Comparison of ENCODE assay signal across 1 cellular context in the genomic region with DNA sequence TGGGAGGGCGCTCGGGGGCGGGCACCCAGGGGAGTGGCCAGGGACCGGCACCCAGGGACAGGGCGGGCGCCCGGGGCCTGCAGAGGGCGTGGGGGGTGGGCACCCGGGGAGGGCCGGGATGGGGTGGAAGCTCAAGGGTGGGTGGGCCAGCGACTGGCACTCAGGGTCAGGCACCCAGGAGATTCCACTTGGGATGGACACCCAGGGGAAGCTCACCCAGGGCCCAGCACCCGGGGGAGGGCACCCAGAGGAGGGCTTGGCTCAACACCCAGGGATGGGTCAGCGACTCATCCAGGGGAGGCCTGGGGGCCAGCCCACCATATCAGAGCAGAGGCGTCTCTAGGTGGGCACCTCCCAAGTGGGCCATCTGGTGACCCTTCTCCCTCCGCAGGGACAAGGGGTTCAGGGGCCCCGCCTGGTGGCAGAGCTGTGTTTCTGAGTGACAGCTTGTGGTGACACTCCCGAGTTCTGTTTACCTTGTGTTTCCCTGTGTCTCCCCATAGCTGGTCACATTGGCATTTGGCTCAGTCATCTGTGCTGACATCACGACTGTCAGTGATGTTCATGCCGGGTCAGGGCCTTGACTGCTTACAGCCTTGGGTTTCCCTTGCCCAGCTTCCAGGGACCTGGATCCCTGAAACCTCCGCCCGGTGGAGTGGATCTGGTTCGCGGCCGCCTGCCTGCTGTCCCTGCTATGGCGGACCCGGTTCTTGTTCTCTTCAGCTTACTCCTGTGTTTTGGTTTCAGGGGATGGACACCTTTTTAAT.
TF ChIP-seq lines count a peak whose summit lies in the region.

No MANE protein-coding gene starts in this region.

TF ChIP-seq in HepG2, 621 proteins besides CTCF, POLR2A, EP300 and RAD21 (continued from another document and continues in another):
- TF ChIP-seq ETV5 (CRISPR knock-in tag; IDR thresholded peaks at IDR 0.05; ENCODE audit: borderline replicate concordance): 0 out of 2 replicates have a peak, but pooled peaks have one; percentile 8
- no peak for TF ChIP-seq SAFB2 (CRISPR knock-in tag; IDR thresholded peaks at IDR 0.05; ENCODE audit: borderline replicate concordance, low read depth)
- no peak for TF ChIP-seq ELF3 (CRISPR knock-in tag; IDR thresholded peaks at IDR 0.05)
- TF ChIP-seq AGO2 (optimal IDR thresholded peaks at IDR 0.05; ENCODE audit: low read depth, low read length): no peak
- 0 out of 2 replicates have a peak, but pooled peaks have one; percentile 16 for TF ChIP-seq MEF2D (CRISPR knock-in tag; IDR thresholded peaks at IDR 0.05)
- TF ChIP-seq ZNF761 (CRISPR knock-in tag; conservative IDR thresholded peaks at IDR 0.05): 0 out of 2 replicates have a peak, but pooled peaks have one; percentile 3
- no peak for TF ChIP-seq HOXA9 (CRISPR knock-in tag; IDR thresholded peaks at IDR 0.05; ENCODE audit: borderline replicate concordance)
- 0 out of 2 replicates have a peak, but pooled peaks have one; percentile 44 for TF ChIP-seq ZNF589 (CRISPR knock-in tag; conservative IDR thresholded peaks at IDR 0.05)
- no peak for TF ChIP-seq ZNF614 (CRISPR knock-in tag; IDR thresholded peaks at IDR 0.05; ENCODE audit: borderline replicate concordance)
- no peak for TF ChIP-seq ZFP1 (CRISPR knock-in tag; IDR thresholded peaks at IDR 0.05)
- TF ChIP-seq, protein P1, sequence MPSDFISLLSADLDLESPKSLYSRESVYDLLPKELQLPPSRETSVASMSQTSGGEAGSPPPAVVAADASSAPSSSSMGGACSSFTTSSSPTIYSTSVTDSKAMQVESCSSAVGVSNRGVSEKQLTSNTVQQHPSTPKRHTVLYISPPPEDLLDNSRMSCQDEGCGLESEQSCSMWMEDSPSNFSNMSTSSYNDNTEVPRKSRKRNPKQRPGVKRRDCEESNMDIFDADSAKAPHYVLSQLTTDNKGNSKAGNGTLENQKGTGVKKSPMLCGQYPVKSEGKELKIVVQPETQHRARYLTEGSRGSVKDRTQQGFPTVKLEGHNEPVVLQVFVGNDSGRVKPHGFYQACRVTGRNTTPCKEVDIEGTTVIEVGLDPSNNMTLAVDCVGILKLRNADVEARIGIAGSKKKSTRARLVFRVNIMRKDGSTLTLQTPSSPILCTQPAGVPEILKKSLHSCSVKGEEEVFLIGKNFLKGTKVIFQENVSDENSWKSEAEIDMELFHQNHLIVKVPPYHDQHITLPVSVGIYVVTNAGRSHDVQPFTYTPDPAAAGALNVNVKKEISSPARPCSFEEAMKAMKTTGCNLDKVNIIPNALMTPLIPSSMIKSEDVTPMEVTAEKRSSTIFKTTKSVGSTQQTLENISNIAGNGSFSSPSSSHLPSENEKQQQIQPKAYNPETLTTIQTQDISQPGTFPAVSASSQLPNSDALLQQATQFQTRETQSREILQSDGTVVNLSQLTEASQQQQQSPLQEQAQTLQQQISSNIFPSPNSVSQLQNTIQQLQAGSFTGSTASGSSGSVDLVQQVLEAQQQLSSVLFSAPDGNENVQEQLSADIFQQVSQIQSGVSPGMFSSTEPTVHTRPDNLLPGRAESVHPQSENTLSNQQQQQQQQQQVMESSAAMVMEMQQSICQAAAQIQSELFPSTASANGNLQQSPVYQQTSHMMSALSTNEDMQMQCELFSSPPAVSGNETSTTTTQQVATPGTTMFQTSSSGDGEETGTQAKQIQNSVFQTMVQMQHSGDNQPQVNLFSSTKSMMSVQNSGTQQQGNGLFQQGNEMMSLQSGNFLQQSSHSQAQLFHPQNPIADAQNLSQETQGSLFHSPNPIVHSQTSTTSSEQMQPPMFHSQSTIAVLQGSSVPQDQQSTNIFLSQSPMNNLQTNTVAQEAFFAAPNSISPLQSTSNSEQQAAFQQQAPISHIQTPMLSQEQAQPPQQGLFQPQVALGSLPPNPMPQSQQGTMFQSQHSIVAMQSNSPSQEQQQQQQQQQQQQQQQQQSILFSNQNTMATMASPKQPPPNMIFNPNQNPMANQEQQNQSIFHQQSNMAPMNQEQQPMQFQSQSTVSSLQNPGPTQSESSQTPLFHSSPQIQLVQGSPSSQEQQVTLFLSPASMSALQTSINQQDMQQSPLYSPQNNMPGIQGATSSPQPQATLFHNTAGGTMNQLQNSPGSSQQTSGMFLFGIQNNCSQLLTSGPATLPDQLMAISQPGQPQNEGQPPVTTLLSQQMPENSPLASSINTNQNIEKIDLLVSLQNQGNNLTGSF (CRISPR knock-in tag; IDR thresholded peaks at IDR 0.05): 0 out of 2 replicates have a peak, but pooled peaks have one; percentile 16
- TF ChIP-seq, protein P2, sequence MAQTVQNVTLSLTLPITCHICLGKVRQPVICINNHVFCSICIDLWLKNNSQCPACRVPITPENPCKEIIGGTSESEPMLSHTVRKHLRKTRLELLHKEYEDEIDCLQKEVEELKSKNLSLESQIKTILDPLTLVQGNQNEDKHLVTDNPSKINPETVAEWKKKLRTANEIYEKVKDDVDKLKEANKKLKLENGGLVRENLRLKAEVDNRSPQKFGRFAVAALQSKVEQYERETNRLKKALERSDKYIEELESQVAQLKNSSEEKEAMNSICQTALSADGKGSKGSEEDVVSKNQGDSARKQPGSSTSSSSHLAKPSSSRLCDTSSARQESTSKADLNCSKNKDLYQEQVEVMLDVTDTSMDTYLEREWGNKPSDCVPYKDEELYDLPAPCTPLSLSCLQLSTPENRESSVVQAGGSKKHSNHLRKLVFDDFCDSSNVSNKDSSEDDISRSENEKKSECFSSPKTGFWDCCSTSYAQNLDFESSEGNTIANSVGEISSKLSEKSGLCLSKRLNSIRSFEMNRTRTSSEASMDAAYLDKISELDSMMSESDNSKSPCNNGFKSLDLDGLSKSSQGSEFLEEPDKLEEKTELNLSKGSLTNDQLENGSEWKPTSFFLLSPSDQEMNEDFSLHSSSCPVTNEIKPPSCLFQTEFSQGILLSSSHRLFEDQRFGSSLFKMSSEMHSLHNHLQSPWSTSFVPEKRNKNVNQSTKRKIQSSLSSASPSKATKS (CRISPR knock-in tag; IDR thresholded peaks at IDR 0.05): no peak
- TF ChIP-seq SIN3A (IDR thresholded peaks at IDR 0.05; ENCODE audit: borderline replicate concordance, low read depth, low read length): peak; percentile 85; the same call in 1 of the 2 replicates
- no peak for TF ChIP-seq RBAK (CRISPR knock-in tag; IDR thresholded peaks at IDR 0.05)
- TF ChIP-seq FOXK1 (CRISPR knock-in tag; IDR thresholded peaks at IDR 0.05; ENCODE audit: borderline replicate concordance, low read depth): peak; percentile 64; the same call in 1 of the 2 replicates
- TF ChIP-seq EZH2 (conservative IDR thresholded peaks at IDR 0.05; ENCODE audit: low read depth, low read length): no peak
- TF ChIP-seq SP1 (IDR thresholded peaks at IDR 0.05): no peak
- no peak for TF ChIP-seq SP1 (CRISPR knock-in tag; IDR thresholded peaks at IDR 0.05)
- 0 out of 2 replicates have a peak, but pooled peaks have one; percentile 48 for TF ChIP-seq ZNF83 (CRISPR knock-in tag; IDR thresholded peaks at IDR 0.05; ENCODE audit: borderline replicate concordance)
- TF ChIP-seq, protein P3, sequence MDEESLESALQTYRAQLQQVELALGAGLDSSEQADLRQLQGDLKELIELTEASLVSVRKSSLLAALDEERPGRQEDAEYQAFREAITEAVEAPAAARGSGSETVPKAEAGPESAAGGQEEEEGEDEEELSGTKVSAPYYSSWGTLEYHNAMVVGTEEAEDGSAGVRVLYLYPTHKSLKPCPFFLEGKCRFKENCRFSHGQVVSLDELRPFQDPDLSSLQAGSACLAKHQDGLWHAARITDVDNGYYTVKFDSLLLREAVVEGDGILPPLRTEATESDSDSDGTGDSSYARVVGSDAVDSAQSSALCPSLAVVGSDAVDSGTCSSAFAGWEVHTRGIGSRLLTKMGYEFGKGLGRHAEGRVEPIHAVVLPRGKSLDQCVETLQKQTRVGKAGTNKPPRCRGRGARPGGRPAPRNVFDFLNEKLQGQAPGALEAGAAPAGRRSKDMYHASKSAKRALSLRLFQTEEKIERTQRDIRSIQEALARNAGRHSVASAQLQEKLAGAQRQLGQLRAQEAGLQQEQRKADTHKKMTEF (CRISPR knock-in tag; IDR thresholded peaks at IDR 0.05): peak; percentile 32; the same call in 1 of the 2 replicates
- TF ChIP-seq SOX13 (IDR thresholded peaks at IDR 0.05): no peak
- TF ChIP-seq SOX13 (CRISPR knock-in tag; conservative IDR thresholded peaks at IDR 0.05 in 1 of 2, IDR thresholded peaks at IDR 0.05 in 1 of 2): 0 out of 4 replicates have a peak, but pooled peaks of 1 of the 2 experiments have one; percentile 8
- no peak for TF ChIP-seq GABPA (IDR thresholded peaks at IDR 0.05; ENCODE audit: low read depth, low read length)
- 0 out of 2 replicates have a peak, but pooled peaks have one; percentile 11 for TF ChIP-seq GABPA (CRISPR knock-in tag; IDR thresholded peaks at IDR 0.05; ENCODE audit: low read depth)
- TF ChIP-seq, protein P4, sequence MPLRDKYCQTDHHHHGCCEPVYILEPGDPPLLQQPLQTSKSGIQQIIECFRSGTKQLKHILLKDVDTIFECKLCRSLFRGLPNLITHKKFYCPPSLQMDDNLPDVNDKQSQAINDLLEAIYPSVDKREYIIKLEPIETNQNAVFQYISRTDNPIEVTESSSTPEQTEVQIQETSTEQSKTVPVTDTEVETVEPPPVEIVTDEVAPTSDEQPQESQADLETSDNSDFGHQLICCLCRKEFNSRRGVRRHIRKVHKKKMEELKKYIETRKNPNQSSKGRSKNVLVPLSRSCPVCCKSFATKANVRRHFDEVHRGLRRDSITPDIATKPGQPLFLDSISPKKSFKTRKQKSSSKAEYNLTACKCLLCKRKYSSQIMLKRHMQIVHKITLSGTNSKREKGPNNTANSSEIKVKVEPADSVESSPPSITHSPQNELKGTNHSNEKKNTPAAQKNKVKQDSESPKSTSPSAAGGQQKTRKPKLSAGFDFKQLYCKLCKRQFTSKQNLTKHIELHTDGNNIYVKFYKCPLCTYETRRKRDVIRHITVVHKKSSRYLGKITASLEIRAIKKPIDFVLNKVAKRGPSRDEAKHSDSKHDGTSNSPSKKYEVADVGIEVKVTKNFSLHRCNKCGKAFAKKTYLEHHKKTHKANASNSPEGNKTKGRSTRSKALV (CRISPR knock-in tag; IDR thresholded peaks at IDR 0.05): 0 out of 2 replicates have a peak, but pooled peaks have one; percentile 23
- TF ChIP-seq RARA (CRISPR knock-in tag; IDR thresholded peaks at IDR 0.05): peak; percentile 50; the same call in 1 of the 2 replicates
- no peak for TF ChIP-seq ZIK1 (CRISPR knock-in tag; IDR thresholded peaks at IDR 0.05; ENCODE audit: borderline replicate concordance, low read depth)
- TF ChIP-seq EEA1 (CRISPR knock-in tag; IDR thresholded peaks at IDR 0.05; ENCODE audit: borderline replicate concordance): no peak
- TF ChIP-seq, protein P5, sequence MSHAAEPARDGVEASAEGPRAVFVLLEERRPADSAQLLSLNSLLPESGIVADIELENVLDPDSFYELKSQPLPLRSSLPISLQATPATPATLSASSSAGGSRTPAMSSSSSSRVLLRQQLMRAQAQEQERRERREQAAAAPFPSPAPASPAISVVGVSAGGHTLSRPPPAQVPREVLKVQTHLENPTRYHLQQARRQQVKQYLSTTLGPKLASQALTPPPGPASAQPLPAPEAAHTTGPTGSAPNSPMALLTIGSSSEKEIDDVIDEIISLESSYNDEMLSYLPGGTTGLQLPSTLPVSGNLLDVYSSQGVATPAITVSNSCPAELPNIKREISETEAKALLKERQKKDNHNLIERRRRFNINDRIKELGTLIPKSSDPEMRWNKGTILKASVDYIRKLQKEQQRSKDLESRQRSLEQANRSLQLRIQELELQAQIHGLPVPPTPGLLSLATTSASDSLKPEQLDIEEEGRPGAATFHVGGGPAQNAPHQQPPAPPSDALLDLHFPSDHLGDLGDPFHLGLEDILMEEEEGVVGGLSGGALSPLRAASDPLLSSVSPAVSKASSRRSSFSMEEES (CRISPR knock-in tag; IDR thresholded peaks at IDR 0.05): 0 out of 2 replicates have a peak, but pooled peaks have one; percentile 4
- TF ChIP-seq HDAC2 (CRISPR knock-in tag; IDR thresholded peaks at IDR 0.05): 0 out of 2 replicates have a peak, but pooled peaks have one; percentile 5
- TF ChIP-seq ZBTB38 (CRISPR knock-in tag; IDR thresholded peaks at IDR 0.05): peak; percentile 56; the same call in 1 of the 2 replicates
- TF ChIP-seq NCOA1 (CRISPR knock-in tag; IDR thresholded peaks at IDR 0.05): no peak
- TF ChIP-seq NFIB (CRISPR knock-in tag; IDR thresholded peaks at IDR 0.05; ENCODE audit: borderline replicate concordance): no peak
- 0 out of 2 replicates have a peak, but pooled peaks have one; percentile 66 for TF ChIP-seq ZBTB20 (CRISPR knock-in tag; IDR thresholded peaks at IDR 0.05; ENCODE audit: borderline replicate concordance, low read depth)
- 0 out of 2 replicates have a peak, but pooled peaks have one; percentile 16 for TF ChIP-seq MAFF (IDR thresholded peaks at IDR 0.05; ENCODE audit: low read depth, low read length)
- 0 out of 2 replicates have a peak, but pooled peaks have one; percentile 62 for TF ChIP-seq FOXK2 (IDR thresholded peaks at IDR 0.05)
- peak; percentile 91 for TF ChIP-seq MEIS2 (CRISPR knock-in tag; IDR thresholded peaks at IDR 0.05)
- TF ChIP-seq ZNF354B (CRISPR knock-in tag; IDR thresholded peaks at IDR 0.05): 0 out of 2 replicates have a peak, but pooled peaks have one; percentile 42
- TF ChIP-seq, protein P6, sequence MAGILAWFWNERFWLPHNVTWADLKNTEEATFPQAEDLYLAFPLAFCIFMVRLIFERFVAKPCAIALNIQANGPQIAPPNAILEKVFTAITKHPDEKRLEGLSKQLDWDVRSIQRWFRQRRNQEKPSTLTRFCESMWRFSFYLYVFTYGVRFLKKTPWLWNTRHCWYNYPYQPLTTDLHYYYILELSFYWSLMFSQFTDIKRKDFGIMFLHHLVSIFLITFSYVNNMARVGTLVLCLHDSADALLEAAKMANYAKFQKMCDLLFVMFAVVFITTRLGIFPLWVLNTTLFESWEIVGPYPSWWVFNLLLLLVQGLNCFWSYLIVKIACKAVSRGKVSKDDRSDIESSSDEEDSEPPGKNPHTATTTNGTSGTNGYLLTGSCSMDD (CRISPR knock-in tag; IDR thresholded peaks at IDR 0.05): no peak
- TF ChIP-seq POGZ (CRISPR knock-in tag; IDR thresholded peaks at IDR 0.05): 0 out of 2 replicates have a peak, but pooled peaks have one; percentile 8
- TF ChIP-seq, protein P7, sequence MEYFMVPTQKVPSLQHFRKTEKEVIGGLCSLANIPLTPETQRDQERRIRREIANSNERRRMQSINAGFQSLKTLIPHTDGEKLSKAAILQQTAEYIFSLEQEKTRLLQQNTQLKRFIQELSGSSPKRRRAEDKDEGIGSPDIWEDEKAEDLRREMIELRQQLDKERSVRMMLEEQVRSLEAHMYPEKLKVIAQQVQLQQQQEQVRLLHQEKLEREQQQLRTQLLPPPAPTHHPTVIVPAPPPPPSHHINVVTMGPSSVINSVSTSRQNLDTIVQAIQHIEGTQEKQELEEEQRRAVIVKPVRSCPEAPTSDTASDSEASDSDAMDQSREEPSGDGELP (IDR thresholded peaks at IDR 0.05; ENCODE audit: borderline replicate concordance, low read depth): peak; percentile 75; the same call in 1 of the 2 replicates
- TF ChIP-seq, protein P8, sequence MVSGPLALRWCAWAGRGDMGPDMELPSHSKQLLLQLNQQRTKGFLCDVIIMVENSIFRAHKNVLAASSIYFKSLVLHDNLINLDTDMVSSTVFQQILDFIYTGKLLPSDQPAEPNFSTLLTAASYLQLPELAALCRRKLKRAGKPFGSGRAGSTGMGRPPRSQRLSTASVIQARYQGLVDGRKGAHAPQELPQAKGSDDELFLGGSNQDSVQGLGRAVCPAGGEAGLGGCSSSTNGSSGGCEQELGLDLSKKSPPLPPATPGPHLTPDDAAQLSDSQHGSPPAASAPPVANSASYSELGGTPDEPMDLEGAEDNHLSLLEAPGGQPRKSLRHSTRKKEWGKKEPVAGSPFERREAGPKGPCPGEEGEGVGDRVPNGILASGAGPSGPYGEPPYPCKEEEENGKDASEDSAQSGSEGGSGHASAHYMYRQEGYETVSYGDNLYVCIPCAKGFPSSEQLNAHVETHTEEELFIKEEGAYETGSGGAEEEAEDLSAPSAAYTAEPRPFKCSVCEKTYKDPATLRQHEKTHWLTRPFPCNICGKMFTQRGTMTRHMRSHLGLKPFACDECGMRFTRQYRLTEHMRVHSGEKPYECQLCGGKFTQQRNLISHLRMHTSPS (CRISPR knock-in tag; IDR thresholded peaks at IDR 0.05; ENCODE audit: low read depth): peak; percentile 61; the same call in 1 of the 2 replicates
- 0 out of 4 replicates have a peak, but pooled peaks of 1 of the 2 experiments have one; percentile 48 for TF ChIP-seq KLF16 (CRISPR knock-in tag; IDR thresholded peaks at IDR 0.05)
